In genomic region chrX:54384661-54385060, GRCh38 we compare ENCODE assay signal across 1 cellular context.
A peak's percentile ranks its signal among the peaks of the same experiment; 100 is the strongest.
TF ChIP-seq lines count a peak whose summit lies in the region.

No MANE protein-coding gene starts in this region.

TF ChIP-seq in HepG2, 621 proteins besides CTCF, POLR2A, EP300 and RAD21:
- peak; percentile 46 for TF ChIP-seq STAG1 (CRISPR knock-in tag; IDR thresholded peaks at IDR 0.05)
- TF ChIP-seq RXRB (CRISPR knock-in tag; IDR thresholded peaks at IDR 0.05; ENCODE audit: borderline replicate concordance), result peak; percentile 17; the same call in 1 of the 2 replicates
TF ChIP-seq in HepG2: peak in this region for 2; not testable (repeated sequence) for 619.
